In the genomic region with DNA sequence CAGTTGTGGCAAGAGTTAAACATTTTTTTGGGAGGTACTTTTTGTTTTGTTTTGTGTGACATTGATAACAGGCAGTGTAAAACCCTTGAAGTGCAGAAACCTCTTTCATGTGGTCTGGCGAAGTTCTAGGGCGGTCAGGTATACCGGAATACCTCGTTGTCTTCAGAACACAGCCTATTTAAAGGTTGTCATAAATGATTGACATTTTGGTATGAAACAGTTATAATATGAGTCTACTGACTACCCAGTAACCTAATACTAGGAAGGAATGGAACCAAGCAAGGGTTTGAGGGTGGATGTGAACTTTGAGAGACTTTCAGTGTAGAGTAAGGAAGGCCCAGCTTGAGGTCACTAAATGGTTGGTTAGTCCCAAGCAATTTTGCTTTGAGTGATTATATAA, we compare ENCODE assay signal across 8 cellular contexts. TPM values are rescaled to one million over a fixed set of nuclear protein-coding genes. Genes with fewer than 3 reads are reported as not detected.
DNase-seq lines count a peak whose midpoint lies in the region; ATAC-seq and TF ChIP-seq lines count a peak whose summit lies in the region.

No MANE protein-coding gene starts in this region.

- no peak overlapping the region for H3T11ph ChIP-seq in H9 (ENCODE audit: low read length)

- H3K4me1 Mint-ChIP-seq in H9, result no peaks in the 10 kb centered on the region

- no peak overlapping the region for H3K14ac ChIP-seq in H9 (ENCODE audit: insufficient read depth, low read length)

- DNase-seq in activated CD8-positive, alpha-beta memory T cell treated with anti-CD3 and anti-CD28 coated beads, Interleukin-2, amount 50 U/mL, for 4 hours, result peak; percentile 50
- DNase-seq in stimulated activated CD4-positive, alpha-beta T cell treated with anti-CD3 and anti-CD28 coated beads, Interleukin-15, amount 100 ng/mL, for 24 hours, result peak; percentile 55
- DNase-seq in NCI-H748 (lab: John Stamatoyannopoulos, UW; ENCODE audit: unreplicated experiment), result no peak
- no peak for DNase-seq in cardiac septum (ENCODE audit: low spot score)
- DNase-seq in NCI-H2196 (lab: John Stamatoyannopoulos, UW; ENCODE audit: unreplicated experiment), result no peak
- DNase-seq in H9, result no peak

- no peak overlapping the region for H2BK120ac ChIP-seq in H9 (ENCODE audit: low read depth, low read length, poor library complexity, severe bottlenecking)

- H3K27me3 ChIP-seq in H9 (ENCODE audit: insufficient read depth, low read length), result no peaks in the 10 kb centered on the region

- peaks cover under 1 to 35% (median 17%) of the 10 kb centered on the region in 3 experiments; a peak in 5 of 7 replicates for H3K36me3 Mint-ChIP-seq in H9 (ENCODE audit: insufficient read depth in 1 of 3, low read depth in 3 of 3)

- no peaks in the 10 kb centered on the region for H3K79me2 ChIP-seq in H9 (ENCODE audit: insufficient read depth, low read length)

- no peaks in the 10 kb centered on the region for H4K20me1 ChIP-seq in H9 (ENCODE audit: control insufficient read depth, insufficient read depth, insufficient read length)

- no peak overlapping the region for H3K23ac ChIP-seq in H9 (ENCODE audit: insufficient read length, low read depth, low read length)

- H3K27me3 Mint-ChIP-seq in H9 (ENCODE audit: low read depth), result no peaks in the 10 kb centered on the region

- intact Hi-C loops in cardiac septum (cut with DNase I), result no loop called here

- no peak overlapping the region for H3K4ac ChIP-seq in H9 (ENCODE audit: low read depth, low read length)

- H3K56ac ChIP-seq in H9 (ENCODE audit: insufficient read length, low read depth, low read length), result no peak overlapping the region

- no peak overlapping the region for H3K4me3 Mint-ChIP-seq in H9

- no peak overlapping the region for H4K8ac ChIP-seq in H9 (replicated peaks; ENCODE audit: insufficient read length, low read depth, low read length)

- no peak overlapping the region for H3K9ac ChIP-seq in H9 (ENCODE audit: extremely low read depth, insufficient read length, low read length)

- WGBS in H9 (ENCODE audit: extremely low coverage, insufficient read length, low lambda C conversion rate), result no CpG with 5 or more reads among the region's 4 CpGs

- H3K4me2 ChIP-seq in H9 (ENCODE audit: insufficient read depth, insufficient read length, low read length), result no peak overlapping the region

- no peaks in the 10 kb centered on the region for H3K4me1 ChIP-seq in H9 (ENCODE audit: insufficient read depth, low read length)

- no peak overlapping the region for H3K27ac ChIP-seq in H9 (ENCODE audit: insufficient read length, low read depth, low read length)

- no peak overlapping the region for H2AK5ac ChIP-seq in H9 (ENCODE audit: insufficient read length, low read length)

- H4K91ac ChIP-seq in H9 (ENCODE audit: insufficient read length, low read depth, low read length), result no peak overlapping the region

- H2BK15ac ChIP-seq in H9 (ENCODE audit: low read depth, low read length), result no peak overlapping the region

- H3K23me2 ChIP-seq in H9 (ENCODE audit: insufficient read length, low read depth, low read length, poor library complexity, severe bottlenecking), result no peaks in the 10 kb centered on the region

- no peak for TF ChIP-seq CTCF in H9 (conservative IDR thresholded peaks at IDR 0.05)

- no peak overlapping the region for H2BK12ac ChIP-seq in H9 (ENCODE audit: insufficient read length, low read depth, low read length)

- H3K9me3 Mint-ChIP-seq in H9, result no peaks in the 10 kb centered on the region

- H3K18ac ChIP-seq in H9 (ENCODE audit: insufficient read length, low read depth, low read length), result no peak overlapping the region

- H3K27ac Mint-ChIP-seq in H9, result no peak overlapping the region

- no peaks in the 10 kb centered on the region for H3K79me1 ChIP-seq in H9 (ENCODE audit: insufficient read depth, low read depth, low read length, poor library complexity, severe bottlenecking)

- no peak overlapping the region for H2AFZ ChIP-seq in H9 (ENCODE audit: low read length)

- ATAC-seq in GM18868 (IDR thresholded peaks at IDR 0.05; ENCODE audit: unreplicated experiment) (peak; percentile 88), HG03095 (IDR thresholded peaks at IDR 0.05; ENCODE audit: unreplicated experiment) (peak; percentile 82)

- no peak overlapping the region for H4K5ac ChIP-seq in H9 (ENCODE audit: insufficient read length, low read depth, low read length)

- H3K9me3 ChIP-seq in H9 (ENCODE audit: control insufficient read depth, low read depth, low read length), result no peaks in the 10 kb centered on the region

- no peak overlapping the region for H2BK5ac ChIP-seq in H9 (ENCODE audit: insufficient read length, low read length)

- H2BK20ac ChIP-seq in H9 (ENCODE audit: low read depth, low read length, poor library complexity, severe bottlenecking), result no peak overlapping the region

RNA-seq across cellular contexts. Expression of gene PATJ, which starts 40.5 kb away (rescaled TPM):
- total RNA-seq in cardiac septum, result 71.2 TPM
- 43.7 and 47.3 TPM in 2 replicates for total RNA-seq in H9 (2021)

RNA-seq across cellular contexts. Expression of gene TM2D1, which starts 57.8 kb away (rescaled TPM):
- 34.2 TPM for total RNA-seq in cardiac septum
- total RNA-seq in H9 (2021), result 14.0 and 20.3 TPM in 2 replicates

Comparison
In these comparisons a context has a peak if more than half of its experiments do, and no peak if none do; other contexts are left out.
1. DNase-seq: peak in activated CD8-positive, alpha-beta memory T cell treated with anti-CD3 and anti-CD28 coated beads, Interleukin-2, amount 50 U/mL, for 4 hours (single experiment) and stimulated activated CD4-positive, alpha-beta T cell treated with anti-CD3 and anti-CD28 coated beads, Interleukin-15, amount 100 ng/mL, for 24 hours (single experiment); none in NCI-H748 (single experiment), cardiac septum (single experiment), NCI-H2196 (single experiment) and H9 (single experiment).